ENCODE assay signal across 17 cellular contexts in genomic region chr6:138099832-138100231, GRCh38. TPM values are rescaled to one million over a fixed set of nuclear protein-coding genes. Genes with fewer than 3 reads are reported as not detected.
DNase-seq lines count a peak whose midpoint lies in the region; ATAC-seq and TF ChIP-seq lines count a peak whose summit lies in the region.
"Had no signal": no experiment of that assay in that cellular context is flagged by ENCODE, and none has a peak within 500 bp of the region (broad histone marks: within the 10 kb centered on the region; RNA-seq: fewer than 3 reads in every experiment).

No MANE protein-coding gene starts in this region.

- H3K4me3 ChIP-seq in SK-N-MC (no peak overlapping the region), fibroblast of lung (replicated peaks in 1 of 4; ENCODE audit: control extremely low read depth in 1 of 4, insufficient read depth in 1 of 4, low read depth in 3 of 4, low read length in 4 of 4) (no peak overlapping the region)
- H3K4me3 ChIP-seq: dorsolateral prefrontal cortex, pancreas had no signal

- no peak for ATAC-seq in HG03521 (IDR thresholded peaks at IDR 0.05; ENCODE audit: unreplicated experiment)
- ATAC-seq: CD8-positive, alpha-beta T cell; stimulated activated effector memory CD8-positive, alpha-beta T cell treated with anti-CD3 and anti-CD28 coated beads, Interleukin-12 subunit alpha, Interleukin-12 subunit beta, amount 100 ng/mL, for 72 hours had no signal

- no peak overlapping the region for H2AFZ ChIP-seq in fibroblast of lung (ENCODE audit: low read length)

- H3K27me3 ChIP-seq in fibroblast of lung (ENCODE audit: control insufficient read depth, insufficient read depth, low read length), result no peaks in the 10 kb centered on the region
- H3K27me3 ChIP-seq: pancreas had no signal

- H3K79me2 ChIP-seq in fibroblast of lung (ENCODE audit: control insufficient read depth, insufficient read depth, low read length), result peaks cover 24% of the 10 kb centered on the region

- in situ Hi-C loops in Caki2 (cut with HindIII; ENCODE audit: low pct_unique_long_range_greater_than_20kb, low sequenced_read_pairs), result no loop called here

- H3K4me2 ChIP-seq in fibroblast of lung (ENCODE audit: extremely low read depth, insufficient read depth, low read length), result no peak overlapping the region

- H3K9ac ChIP-seq in SK-N-MC (ENCODE audit: insufficient read length) (no peak overlapping the region), fibroblast of lung (ENCODE audit: insufficient read depth, low read length) (no peak overlapping the region)

- H3K4me1 ChIP-seq in fibroblast of lung (ENCODE audit: control insufficient read depth, extremely low read depth, insufficient read depth, low read length), result peaks cover 8% of the 10 kb centered on the region

- H3K27ac ChIP-seq in SK-N-MC, result peak overlapping the region; percentile 44; the same call in 1 of the 2 replicates
- H3K27ac ChIP-seq in fibroblast of lung (ENCODE audit: insufficient read depth, low read length), result no peak overlapping the region
- H3K27ac ChIP-seq: dorsolateral prefrontal cortex, pancreas had no signal

- no peaks in the 10 kb centered on the region for H4K20me1 ChIP-seq in fibroblast of lung (ENCODE audit: control insufficient read depth, extremely low read depth, insufficient read depth, low read length)

- no peak for TF ChIP-seq CTCF in fibroblast of lung (conservative IDR thresholded peaks at IDR 0.05 in 1 of 2, IDR thresholded peaks at IDR 0.05 in 1 of 2; ENCODE audit: low read depth in 1 of 2, low read length in 2 of 2)

- H3K36me3 ChIP-seq in SK-N-MC (ENCODE audit: insufficient read depth, low read length), result peaks cover 5% of the 10 kb centered on the region; the same call in 1 of the 2 replicates
- H3K36me3 ChIP-seq in fibroblast of lung (ENCODE audit: control insufficient read depth, insufficient read depth, low read length), result peaks cover 8% of the 10 kb centered on the region

- no peaks in the 10 kb centered on the region for H3K9me3 ChIP-seq in SK-N-MC (ENCODE audit: low read depth, low read length)
- no peaks in the 10 kb centered on the region for H3K9me3 ChIP-seq in fibroblast of lung (ENCODE audit: control insufficient read depth, insufficient read depth, low read depth, low read length)
- H3K9me3 ChIP-seq: pancreas had no signal

- DNase-seq in Caki2 (ENCODE audit: low read depth) (peak; percentile 77), SK-N-MC (ENCODE audit: low read depth, low spot score) (no peak), fibroblast of lung (ENCODE audit: low read depth in 2 of 2) (peak; percentile 48 to 74), putamen (ENCODE audit: low spot score) (peak; percentile 27), SK-N-DZ (ENCODE audit: low spot score) (no peak), AML-193 (lab: John Stamatoyannopoulos, UW) (no peak), ecto neural progenitor cell (ENCODE audit: low spot score) (no peak)
- DNase-seq: activated CD8-positive, alpha-beta memory T cell treated with anti-CD3 and anti-CD28 coated beads, Interleukin-2, amount 50 U/mL, for 4 hours; activated naive CD8-positive, alpha-beta T cell treated with anti-CD3 and anti-CD28 coated beads, Interleukin-2, amount 10 ng/mL, durations not matched to agents 7 days and 5 days; CD8-positive, alpha-beta T cell; dorsolateral prefrontal cortex; NCI-H1694; NCI-H774; pancreas; SIG-M5 had no signal

RNA-seq across cellular contexts. Expression of gene PERP, which starts 7.4 kb away (rescaled TPM):
- total RNA-seq in Caki2 (2014; rRNA removed; shearing (Covaris generic); ENCODE audit: low replicate concordance), result 229 and 255 TPM in 2 replicates
- 12.8 and 39.3 TPM in 2 replicates for total RNA-seq in fibroblast of lung
- polyA plus RNA-seq in fibroblast of lung, result 50.6 and 85.4 TPM in 2 replicates
- polyA plus RNA-seq in fibroblast of lung (2012), result 72.3 and 119 TPM in 2 replicates
- 49.7 and 76.9 TPM in 2 replicates for polyA minus RNA-seq in fibroblast of lung (ENCODE audit: low replicate concordance)
- not detected in 2 replicates for polyA plus RNA-seq in SK-N-DZ (2014; cell fraction: cytosol; rRNA removed)
- not detected in 2 replicates for polyA plus RNA-seq in SK-N-DZ (2014; cell fraction: nucleus; rRNA removed)

Comparison
In these comparisons a context has a peak if more than half of its experiments do, and no peak if none do; other contexts are left out.
1. DNase-seq: peak in Caki2 (single experiment), fibroblast of lung (2 of 2) and putamen (single experiment); none in SK-N-MC (single experiment), SK-N-DZ (single experiment), AML-193 (0 of 2) and ecto neural progenitor cell (single experiment).